ENCODE assay signal across 10 cellular contexts in genomic region chr10:688287-688620, GRCh38. TPM values are rescaled to one million over a fixed set of nuclear protein-coding genes. Genes with fewer than 3 reads are reported as not detected.
A peak's percentile ranks its signal among the peaks of the same experiment; 100 is the strongest.
DNase-seq lines count a peak whose midpoint lies in the region; ATAC-seq and TF ChIP-seq lines count a peak whose summit lies in the region.
"Had no signal": no experiment of that assay in that cellular context is flagged by ENCODE, and none has a peak within 500 bp of the region (broad histone marks: within the 10 kb centered on the region; RNA-seq: fewer than 3 reads in every experiment).

No MANE protein-coding gene starts in this region.

- no peak overlapping the region for H2AFZ ChIP-seq in neuronal stem cell (ENCODE audit: low read length)

- CTCF ChIA-PET in BJ (lab: Yijun Ruan, JAX) = interaction anchor here (1.2 kb wide), 1 partner anchor 177 kb away, joined by 5 read pairs; no protein-coding TSS in a partner anchor

- DNase-seq in BJ (ENCODE audit: low read depth) (no peak), RPMI8226 (peak; percentile 60), foreskin fibroblast (peak in 1 of 2 donors; percentile 50), neuronal stem cell (ENCODE audit: low spot score) (no peak), SKM-1 treated with dmso at 0.1 percent for 144 hours (lab: John Stamatoyannopoulos, UW; ENCODE audit: unreplicated experiment) (no peak)
- DNase-seq in activated effector memory CD4-positive, alpha-beta T cell treated with Interleukin-2 at 50 U/mL for 16 hours = no peak
- DNase-seq: activated CD4-positive, alpha-beta T cell treated with anti-CD3 and anti-CD28 coated beads for 48 hours; NCI-H1930 had no signal

- H3K23ac ChIP-seq in neuronal stem cell (ENCODE audit: low read depth, low read length, poor library complexity) = no peak overlapping the region

- H3K9me3 ChIP-seq in neuronal stem cell (replicated peaks in 1 of 2; ENCODE audit: control insufficient read depth in 2 of 2, insufficient read depth in 1 of 2, low read depth in 1 of 2, low read length in 2 of 2) = peaks cover 0 to 4% of the 10 kb centered on the region in 2 donors

- POLR2A ChIA-PET in BJ (lab: Charles Lee) = no interaction called here

- peaks cover 12% of the 10 kb centered on the region for H3K79me1 ChIP-seq in neuronal stem cell (ENCODE audit: low read depth, low read length)

- no peak overlapping the region for H2BK12ac ChIP-seq in neuronal stem cell (ENCODE audit: low read length)

- H3K9ac ChIP-seq in neuronal stem cell (ENCODE audit: low read depth, low read length, poor library complexity) = peak overlapping the region; percentile 65

- H3K4ac ChIP-seq in neuronal stem cell (ENCODE audit: low read length) = no peak overlapping the region

- no peak overlapping the region for H2BK15ac ChIP-seq in neuronal stem cell (ENCODE audit: low read length)

- H3K18ac ChIP-seq in neuronal stem cell (ENCODE audit: low read length) = no peak overlapping the region

- WGBS in neuronal stem cell (ENCODE audit: extremely low coverage in 2 of 2, insufficient read length in 2 of 2, insufficient replicate concordance in 1 of 2), 2 donors = no CpG with 5 or more reads among the region's 11 CpGs

- H3K36me3 ChIP-seq in BJ (ENCODE audit: control insufficient read depth, insufficient read depth, low read length) (no peaks in the 10 kb centered on the region), neuronal stem cell (replicated peaks in 1 of 2; ENCODE audit: control insufficient read depth in 2 of 2, insufficient read depth in 2 of 2, low read length in 2 of 2) (peaks cover 7 to 8% of the 10 kb centered on the region in 2 donors)

- no peak overlapping the region for H3K27ac ChIP-seq in neuronal stem cell (replicated peaks; ENCODE audit: low read length)

- peaks cover 14 to 21% of the 10 kb centered on the region in 2 donors for H3K4me1 ChIP-seq in neuronal stem cell (ENCODE audit: control insufficient read depth in 2 of 2, insufficient read depth in 1 of 2, low read depth in 1 of 2, low read length in 2 of 2)

- H3K27me3 ChIP-seq in BJ (ENCODE audit: control insufficient read depth, insufficient read depth, low read length) (no peaks in the 10 kb centered on the region), neuronal stem cell (ENCODE audit: control insufficient read depth in 3 of 3, insufficient read depth in 3 of 3, low read depth in 1 of 3, low read length in 3 of 3) (peaks cover 0 to 9% (median 0%) of the 10 kb centered on the region in 3 experiments)

- no peak overlapping the region for H4K8ac ChIP-seq in neuronal stem cell (ENCODE audit: low read depth, low read length)

- peak overlapping the region; percentile 84 for H3K4me2 ChIP-seq in neuronal stem cell (ENCODE audit: insufficient read depth, low read length, poor library complexity, severe bottlenecking)

- H3K4me3 ChIP-seq in BJ (ENCODE audit: low read depth, low read length) (peak overlapping the region; percentile 86), foreskin fibroblast (ENCODE audit: low read depth in 1 of 2, low read length in 2 of 2) (peak overlapping the region; percentile 76 to 84), neuronal stem cell (ENCODE audit: low read length in 2 of 2) (peak overlapping the region; percentile 77 to 99)

- no peak overlapping the region for H2BK5ac ChIP-seq in neuronal stem cell (ENCODE audit: low read length)

- no peak overlapping the region for H4K91ac ChIP-seq in neuronal stem cell (ENCODE audit: low read depth, low read length, poor library complexity)

- ATAC-seq in HG03097 (IDR thresholded peaks at IDR 0.05; ENCODE audit: low FRiP score, unreplicated experiment) (no peak), GM18867 (IDR thresholded peaks at IDR 0.05; ENCODE audit: unreplicated experiment) (no peak)

- TF ChIP-seq CTCF in BJ (IDR thresholded peaks at IDR 0.05; ENCODE audit: insufficient read depth, low read depth, low read length) = no peak
- TF ChIP-seq CTCF in foreskin fibroblast (IDR thresholded peaks at IDR 0.05; ENCODE audit: low read depth, low read length) = no peak

- H2AK5ac ChIP-seq in neuronal stem cell (ENCODE audit: low read depth, low read length) = no peak overlapping the region

- no peak overlapping the region for H3K14ac ChIP-seq in neuronal stem cell (ENCODE audit: low read length)

- H2BK120ac ChIP-seq in neuronal stem cell (ENCODE audit: low read depth, low read length) = no peak overlapping the region

RNA-seq across cellular contexts. Expression of gene DIP2C, which starts 1.2 kb away (rescaled TPM):
- polyA plus RNA-seq in BJ (2011; rRNA removed) = 6.7 and 9.3 TPM in 2 replicates
- polyA minus RNA-seq in BJ (2011; rRNA and poly(A)+ RNA removed) = 9.8 and 18.6 TPM in 2 replicates
- 8.1 TPM for polyA plus RNA-seq in neuronal stem cell (2013, experiment 1 of 2)
- 8.4 TPM for polyA plus RNA-seq in neuronal stem cell (2013, experiment 2 of 2)
